In genomic region chr7:149624419-149625338, GRCh38 we compare ENCODE assay signal across 8 cellular contexts.
A peak's percentile ranks its signal among the peaks of the same experiment; 100 is the strongest.
DNase-seq lines count a peak whose midpoint lies in the region; ATAC-seq and TF ChIP-seq lines count a peak whose summit lies in the region.

No MANE protein-coding gene starts in this region.

- TF ChIP-seq POLR2A in breast epithelium (IDR thresholded peaks at IDR 0.05): peak; percentile 23

- H3K79me2 ChIP-seq in smooth muscle cell (ENCODE audit: low read depth): peaks cover 28% of the 10 kb centered on the region

- peak overlapping the region; percentile 100 for H2AFZ ChIP-seq in smooth muscle cell (ENCODE audit: low read depth)

- H3K27me3 ChIP-seq in AG04450 (ENCODE audit: control insufficient read depth, insufficient read depth, low read length) (peaks cover under 1% of the 10 kb centered on the region), breast epithelium (no peaks in the 10 kb centered on the region), smooth muscle cell (ENCODE audit: low read depth) (peaks cover 3% of the 10 kb centered on the region)

- no peaks in the 10 kb centered on the region for H3K36me3 ChIP-seq in breast epithelium
- no peaks in the 10 kb centered on the region for H3K36me3 ChIP-seq in smooth muscle cell (ENCODE audit: low read depth)

- peak overlapping the region; percentile 96 for H3K4me2 ChIP-seq in smooth muscle cell

- WGBS in smooth muscle cell (ENCODE audit: low lambda C conversion rate): 3% methylated on average over 68 of the region's 97 CpGs

- POLR2A ChIA-PET in AG04450 (lab: Yijun Ruan, JAX): interaction anchor here (0.6 to 1.3 kb wide), 4 partner anchors 13 to 363 kb away, joined by 3 to 7 read pairs (median 4); partner anchors contain the start of gene ZNF783

- intact Hi-C loops in breast epithelium (cut with DNase I; ENCODE audit: low total_unique reads): no loop called here

- DNase-seq in AG04450 (ENCODE audit: low read depth, low spot score) (peak; percentile 74), NCI-H2171 treated with DMSO at 0.1 percent for 48 hours (lab: John Stamatoyannopoulos, UW) (peak; percentile 85), breast epithelium (ENCODE audit: low spot score in 2 of 2) (peak; percentile 89), iPS-NIHi7 (ENCODE audit: extremely low spot score) (peak; percentile 95), smooth muscle cell (lab: John Stamatoyannopoulos, UW; ENCODE audit: unreplicated experiment) (peak; percentile 78)

- H3K4me3 ChIP-seq in AG04450 (ENCODE audit: low read depth, low read length): peak overlapping the region; percentile 71
- H3K4me3 ChIP-seq in breast epithelium: peak overlapping the region; percentile 77 to 94 (median 90)
- peak overlapping the region; percentile 96 for H3K4me3 ChIP-seq in smooth muscle cell

- ATAC-seq in GM18870 (IDR thresholded peaks at IDR 0.05; ENCODE audit: unreplicated experiment): peak; percentile 60
- peak; percentile 95 for ATAC-seq in HG03108 (IDR thresholded peaks at IDR 0.05; ENCODE audit: unreplicated experiment)

- H3K4me1 ChIP-seq in breast epithelium (peaks cover 7% of the 10 kb centered on the region in 2 donors), smooth muscle cell (ENCODE audit: low read depth) (peaks cover 5% of the 10 kb centered on the region)

- H3F3A ChIP-seq in smooth muscle cell (ENCODE audit: low read depth): no peaks in the 10 kb centered on the region

- H4K20me1 ChIP-seq in smooth muscle cell (ENCODE audit: low read depth): peaks cover 24% of the 10 kb centered on the region

- CTCF ChIA-PET in AG04450 (lab: Charles Lee): interaction anchor here (0.6 to 2.6 kb wide), 13 partner anchors 10 to 1951 kb away, joined by 3 to 16 read pairs (median 3); no protein-coding TSS in a partner anchor

- TF ChIP-seq CTCF in AG04450 (IDR thresholded peaks at IDR 0.05; ENCODE audit: low read depth, low read length): peak; percentile 77
- peak; percentile 97 for TF ChIP-seq CTCF in VCaP (conservative IDR thresholded peaks at IDR 0.05)
- peak; percentile 51 to 88 (median 66) for TF ChIP-seq CTCF in breast epithelium (IDR thresholded peaks at IDR 0.05)
- peak; percentile 93 for TF ChIP-seq CTCF in smooth muscle cell (IDR thresholded peaks at IDR 0.05; ENCODE audit: borderline replicate concordance, insufficient read depth, poor library complexity, severe bottlenecking)

- peak overlapping the region; percentile 90 for H3K9ac ChIP-seq in smooth muscle cell (ENCODE audit: low read depth)

- peak overlapping the region; percentile 31 for H3K27ac ChIP-seq in AG04450 (ENCODE audit: low read depth, low read length)
- peak overlapping the region; percentile 99 for H3K27ac ChIP-seq in VCaP
- H3K27ac ChIP-seq in breast epithelium: peak overlapping the region; percentile 90
- peak overlapping the region; percentile 46 for H3K27ac ChIP-seq in smooth muscle cell (ENCODE audit: low read depth)

- no peaks in the 10 kb centered on the region for H3K9me3 ChIP-seq in AG04450 (ENCODE audit: control insufficient read depth, insufficient read depth, low read length)
- no peaks in the 10 kb centered on the region for H3K9me3 ChIP-seq in breast epithelium
- H3K9me3 ChIP-seq in smooth muscle cell (replicated peaks; ENCODE audit: low read depth): no peaks in the 10 kb centered on the region

Comparison
In these comparisons a context has a peak if more than half of its experiments do, and no peak if none do; other contexts are left out.
1. Peak in every context shown above with its lines: DNase-seq, ATAC-seq, H3K4me3 ChIP-seq and H3K27ac ChIP-seq.
2. H3K27ac ChIP-seq: peak in every context shown above with its lines; median percentile 99 in VCaP; 90 in breast epithelium; 46 in smooth muscle cell; 31 in AG04450.